Comparison of ENCODE assay signal across 8 cellular contexts in genomic region chr1:151060241-151061011, GRCh38. TPM values are rescaled to one million over a fixed set of nuclear protein-coding genes. Genes with fewer than 3 reads are reported as not detected.
A peak's percentile ranks its signal among the peaks of the same experiment; 100 is the strongest.
DNase-seq lines count a peak whose midpoint lies in the region; ATAC-seq and TF ChIP-seq lines count a peak whose summit lies in the region.

Gene MLLT11 (plus strand): TSS chr1:151060397. CDS start chr1:151067225, 6,828 bp downstream.

- peak within 1 kb of the TSS; percentile 78 for H3K4me3 ChIP-seq in fibroblast of villous mesenchyme (ENCODE audit: low read depth, low read length)

- H3K4me1 Mint-ChIP-seq in activated CD4-positive, alpha-beta T cell treated with anti-CD3 and anti-CD28 coated beads, Interleukin-2, amount 10 ng/mL, durations not matched to agents 24 days and 14 days, result peaks cover 53% of the 10 kb centered on the region
- peaks cover 53% of the 10 kb centered on the region for H3K4me1 Mint-ChIP-seq in activated T-helper 2 cell treated with anti-CD3 and anti-CD28 coated beads, Interferon-gamma antibody, Interleukin-2, Interleukin-4, amounts not matched to agents 10 μg/mL and 5 μg/mL and 100 μg/mL, durations not matched to agents 14 hours and 24 hours and 36 hours (ENCODE audit: low read depth)
- peaks cover 43 to 56% (median 44%) of the 10 kb centered on the region in 3 donors for H3K4me1 Mint-ChIP-seq in naive B cell

- peak; percentile 79 for DNase-seq in activated CD4-positive, alpha-beta T cell treated with anti-CD3 and anti-CD28 coated beads, Interleukin-2, amount 10 ng/mL, durations not matched to agents 24 days and 14 days
- no peak for DNase-seq in activated CD4-positive, alpha-beta T cell treated with anti-CD3 and anti-CD28 coated beads for 48 hours
- DNase-seq in NCI-H226 (peak; percentile 17), fibroblast of villous mesenchyme (ENCODE audit: low read depth) (peak; percentile 70), naive B cell (no peak), NOMO-1 treated with DMSO at 0.1 percent for 48 hours (lab: John Stamatoyannopoulos, UW; ENCODE audit: unreplicated experiment) (no peak)
- no peak for DNase-seq in activated T-helper 2 cell treated with anti-CD3 and anti-CD28 coated beads, Interferon-gamma antibody, Interleukin-2, Interleukin-4, amounts not matched to agents 10 μg/mL and 5 μg/mL and 100 μg/mL, durations not matched to agents 14 hours and 24 hours and 36 hours (ENCODE audit: low spot score)

- H3K36me3 Mint-ChIP-seq in activated CD4-positive, alpha-beta T cell treated with anti-CD3 and anti-CD28 coated beads, Interleukin-2, amount 10 ng/mL, durations not matched to agents 24 days and 14 days (ENCODE audit: low read depth), result peaks cover 38% of the 10 kb centered on the region
- H3K36me3 Mint-ChIP-seq in activated T-helper 2 cell treated with anti-CD3 and anti-CD28 coated beads, Interferon-gamma antibody, Interleukin-2, Interleukin-4, amounts not matched to agents 10 μg/mL and 5 μg/mL and 100 μg/mL, durations not matched to agents 14 hours and 24 hours and 36 hours (ENCODE audit: low read depth), result peaks cover 42% of the 10 kb centered on the region
- peaks cover 0 to 28% of the 10 kb centered on the region in 2 donors for H3K36me3 Mint-ChIP-seq in naive B cell

- intact Hi-C loops in activated CD4-positive, alpha-beta T cell treated with anti-CD3 and anti-CD28 coated beads, Interleukin-2, amount 10 ng/mL, durations not matched to agents 24 days and 14 days (cut with micrococcal nuclease), result no loop called here
- intact Hi-C loops in activated T-helper 2 cell treated with anti-CD3 and anti-CD28 coated beads, Interferon-gamma antibody, Interleukin-2, Interleukin-4, amounts not matched to agents 10 μg/mL and 5 μg/mL and 100 μg/mL, durations not matched to agents 14 hours and 24 hours and 36 hours (cut with micrococcal nuclease), result loop anchor here (1.0 to 10.0 kb wide), 2 partner anchors 10 to 946 kb away; partner anchors contain the start of gene GABPB2

- H3K9me3 Mint-ChIP-seq in activated CD4-positive, alpha-beta T cell treated with anti-CD3 and anti-CD28 coated beads, Interleukin-2, amount 10 ng/mL, durations not matched to agents 24 days and 14 days, result no peaks in the 10 kb centered on the region
- H3K9me3 Mint-ChIP-seq in activated T-helper 2 cell treated with anti-CD3 and anti-CD28 coated beads, Interferon-gamma antibody, Interleukin-2, Interleukin-4, amounts not matched to agents 10 μg/mL and 5 μg/mL and 100 μg/mL, durations not matched to agents 14 hours and 24 hours and 36 hours, result no peaks in the 10 kb centered on the region
- H3K9me3 Mint-ChIP-seq in naive B cell, result no peaks in the 10 kb centered on the region

- ATAC-seq in naive B cell (ENCODE audit: low read depth in 2 of 2) (no peak), HG03565 (IDR thresholded peaks at IDR 0.05; ENCODE audit: unreplicated experiment) (no peak)

- peak within 1 kb of the TSS; percentile 99 for H3K4me3 Mint-ChIP-seq in activated CD4-positive, alpha-beta T cell treated with anti-CD3 and anti-CD28 coated beads, Interleukin-2, amount 10 ng/mL, durations not matched to agents 24 days and 14 days
- peak within 1 kb of the TSS; percentile 90 for H3K4me3 Mint-ChIP-seq in activated T-helper 2 cell treated with anti-CD3 and anti-CD28 coated beads, Interferon-gamma antibody, Interleukin-2, Interleukin-4, amounts not matched to agents 10 μg/mL and 5 μg/mL and 100 μg/mL, durations not matched to agents 14 hours and 24 hours and 36 hours (ENCODE audit: low read depth)
- H3K4me3 Mint-ChIP-seq in naive B cell, result peak within 1 kb of the TSS; percentile 87 to 100 (median 98)

- TF ChIP-seq CTCF in fibroblast of villous mesenchyme (IDR thresholded peaks at IDR 0.05; ENCODE audit: insufficient read depth, low read depth, low read length), result no peak

- H3K27ac Mint-ChIP-seq in activated CD4-positive, alpha-beta T cell treated with anti-CD3 and anti-CD28 coated beads, Interleukin-2, amount 10 ng/mL, durations not matched to agents 24 days and 14 days, result peak within 1 kb of the TSS; percentile 99
- peak within 1 kb of the TSS; percentile 96 for H3K27ac Mint-ChIP-seq in activated T-helper 2 cell treated with anti-CD3 and anti-CD28 coated beads, Interferon-gamma antibody, Interleukin-2, Interleukin-4, amounts not matched to agents 10 μg/mL and 5 μg/mL and 100 μg/mL, durations not matched to agents 14 hours and 24 hours and 36 hours
- H3K27ac Mint-ChIP-seq in naive B cell, result peak within 1 kb of the TSS; percentile 98 to 99 (median 98)

- no peaks in the 10 kb centered on the region for H3K27me3 Mint-ChIP-seq in activated CD4-positive, alpha-beta T cell treated with anti-CD3 and anti-CD28 coated beads, Interleukin-2, amount 10 ng/mL, durations not matched to agents 24 days and 14 days
- H3K27me3 Mint-ChIP-seq in activated T-helper 2 cell treated with anti-CD3 and anti-CD28 coated beads, Interferon-gamma antibody, Interleukin-2, Interleukin-4, amounts not matched to agents 10 μg/mL and 5 μg/mL and 100 μg/mL, durations not matched to agents 14 hours and 24 hours and 36 hours (ENCODE audit: low read depth), result no peaks in the 10 kb centered on the region
- no peaks in the 10 kb centered on the region for H3K27me3 Mint-ChIP-seq in naive B cell

RNA-seq across cellular contexts. Expression of gene MLLT11, which starts in this region (rescaled TPM):
- 2.9 and 3.0 TPM in 2 replicates for total RNA-seq in activated CD4-positive, alpha-beta T cell treated with anti-CD3 and anti-CD28 coated beads, Interleukin-2, amount 10 ng/mL, durations not matched to agents 24 days and 14 days
- total RNA-seq in activated T-helper 2 cell treated with anti-CD3 and anti-CD28 coated beads, Interferon-gamma antibody, Interleukin-2, Interleukin-4, amounts not matched to agents 10 μg/mL and 5 μg/mL and 100 μg/mL, durations not matched to agents 14 hours and 24 hours and 36 hours, result 3.7 and 3.8 TPM in 2 replicates
- total RNA-seq in fibroblast of villous mesenchyme, result 8.1 and 9.1 TPM in 2 replicates
- polyA plus RNA-seq in naive B cell (ENCODE audit: low read depth in 6 of 6), result 1 to 10 TPM in 5 of 6 donors, under 1 TPM in 1; 0.82 to 3.1 (median 2.5) TPM

Comparison
In these comparisons a context has a peak if more than half of its experiments do, and no peak if none do; other contexts are left out.
1. DNase-seq: peak in activated CD4-positive, alpha-beta T cell treated with anti-CD3 and anti-CD28 coated beads, Interleukin-2, amount 10 ng/mL, durations not matched to agents 24 days and 14 days (single experiment), NCI-H226 (single experiment) and fibroblast of villous mesenchyme (single experiment); none in activated CD4-positive, alpha-beta T cell treated with anti-CD3 and anti-CD28 coated beads for 48 hours (single experiment), activated T-helper 2 cell treated with anti-CD3 and anti-CD28 coated beads, Interferon-gamma antibody, Interleukin-2, Interleukin-4, amounts not matched to agents 10 μg/mL and 5 μg/mL and 100 μg/mL, durations not matched to agents 14 hours and 24 hours and 36 hours (single experiment), naive B cell (single experiment) and NOMO-1 treated with DMSO at 0.1 percent for 48 hours (single experiment).
2. Peak in every context shown above with its lines, with median percentiles within 50 percentile points of each other: H3K27ac Mint-ChIP-seq and H3K4me3 Mint-ChIP-seq.